20 cellular contexts compared by ENCODE assay signal in the genomic region with DNA sequence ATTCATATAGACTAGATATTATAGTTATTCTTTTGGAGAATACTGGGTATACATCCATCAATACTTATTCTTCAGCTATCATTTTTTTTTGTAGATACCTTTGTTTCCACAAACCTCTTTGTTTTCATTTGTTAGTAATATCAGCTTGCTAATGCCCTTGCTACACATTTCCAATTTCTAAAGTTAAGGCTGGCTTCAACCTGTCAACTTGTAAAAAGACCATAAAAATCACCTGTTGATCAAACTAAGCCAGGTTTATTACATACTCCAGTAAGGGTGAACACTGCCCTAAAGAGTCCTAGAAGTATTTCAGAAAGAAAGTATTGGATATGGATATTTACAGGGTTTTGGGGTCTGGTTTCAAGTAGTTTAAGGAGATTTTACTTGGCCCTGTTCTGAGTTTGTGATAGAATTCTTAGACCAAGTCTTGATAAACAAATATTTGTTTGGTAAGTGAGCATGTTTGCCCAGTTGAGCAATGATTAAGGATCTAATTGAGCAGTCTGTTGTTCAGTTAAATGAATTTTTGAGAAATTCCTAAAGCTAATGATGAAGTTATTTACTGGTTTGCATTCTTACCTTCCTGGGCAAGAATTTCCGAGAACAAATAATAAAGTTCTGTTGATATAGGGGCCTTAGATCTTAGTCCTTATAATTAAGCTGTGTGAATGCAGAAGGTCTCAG. TPM values are rescaled to one million over a fixed set of nuclear protein-coding genes. Genes with fewer than 3 reads are reported as not detected.
"Had no signal": no experiment of that assay in that cellular context is flagged by ENCODE, and none has a peak within 500 bp of the region (broad histone marks: within the 10 kb centered on the region; RNA-seq: fewer than 3 reads in every experiment).

No MANE protein-coding gene starts in this region.

- H3K27ac Mint-ChIP-seq: activated CD4-positive, alpha-beta T cell treated with anti-CD3 and anti-CD28 coated beads, Interleukin-2, amount 10 ng/mL, durations not matched to agents 24 days and 14 days; activated CD8-positive, alpha-beta T cell treated with anti-CD3 and anti-CD28 coated beads, Interleukin-2, amount 10 ng/mL, durations not matched to agents 7 days and 5 days; activated naive CD8-positive, alpha-beta T cell; activated T-cell treated with anti-CD3 and anti-CD28 coated beads, Interleukin-2, amount 50 U/mL, for 72 hours; brain; memory B cell; naive thymus-derived CD8-positive, alpha-beta T cell; T-helper 17 cell; WTC11 had no signal

- H3K9me3 Mint-ChIP-seq: activated CD4-positive, alpha-beta T cell treated with anti-CD3 and anti-CD28 coated beads, Interleukin-2, amount 10 ng/mL, durations not matched to agents 24 days and 14 days; activated T-cell treated with anti-CD3 and anti-CD28 coated beads, Interleukin-2, amount 50 U/mL, for 72 hours; brain; effector memory CD8-positive, alpha-beta T cell; memory B cell; naive thymus-derived CD8-positive, alpha-beta T cell; WTC11 had no signal

- H3K27me3 Mint-ChIP-seq: activated CD4-positive, alpha-beta T cell treated with anti-CD3 and anti-CD28 coated beads, Interleukin-2, amount 10 ng/mL, durations not matched to agents 24 days and 14 days; activated naive CD8-positive, alpha-beta T cell; brain; effector memory CD8-positive, alpha-beta T cell; memory B cell; naive thymus-derived CD8-positive, alpha-beta T cell; T-helper 17 cell had no signal

- H3K36me3 Mint-ChIP-seq: brain, WTC11 had no signal

- ATAC-seq: activated CD8-positive, alpha-beta T cell treated with anti-CD3 and anti-CD28 coated beads, Interleukin-2, amount 10 ng/mL, durations not matched to agents 7 days and 5 days; activated T-cell treated with anti-CD3 and anti-CD28 coated beads, Interleukin-2, amount 50 U/mL, for 72 hours; effector memory CD8-positive, alpha-beta T cell; naive thymus-derived CD8-positive, alpha-beta T cell; T-helper 17 cell; WTC11 had no signal

- H3K4me3 Mint-ChIP-seq: activated CD4-positive, alpha-beta T cell treated with anti-CD3 and anti-CD28 coated beads, Interleukin-2, amount 10 ng/mL, durations not matched to agents 24 days and 14 days; activated CD8-positive, alpha-beta T cell treated with anti-CD3 and anti-CD28 coated beads, Interleukin-2, amount 10 ng/mL, durations not matched to agents 7 days and 5 days; activated naive CD8-positive, alpha-beta T cell; activated T-cell treated with anti-CD3 and anti-CD28 coated beads, Interleukin-2, amount 50 U/mL, for 72 hours; brain; effector memory CD8-positive, alpha-beta T cell; memory B cell; naive thymus-derived CD8-positive, alpha-beta T cell; T-helper 17 cell; WTC11 had no signal

- DNase-seq: activated CD4-positive, alpha-beta T cell treated with anti-CD3 and anti-CD28 coated beads, Interleukin-2, amount 10 ng/mL, durations not matched to agents 24 days and 14 days; activated CD8-positive, alpha-beta memory T cell treated with anti-CD3 and anti-CD28 coated beads, Interleukin-2, amount 50 U/mL, for 48 hours; activated CD8-positive, alpha-beta T cell treated with anti-CD3 and anti-CD28 coated beads, Interleukin-2, amount 10 ng/mL, durations not matched to agents 7 days and 5 days; activated gamma-delta T cell; activated T-cell treated with anti-CD3 and anti-CD28 coated beads, Interleukin-2, amount 50 U/mL, for 72 hours; amygdala; effector memory CD8-positive, alpha-beta T cell; foreskin melanocyte; head of caudate nucleus; naive thymus-derived CD8-positive, alpha-beta T cell; stimulated activated CD4-positive, alpha-beta T cell treated with anti-CD3 and anti-CD28 coated beads, Interleukin-4, amount 100 ng/mL, for 24 hours; stimulated activated naive CD4-positive, alpha-beta T cell; T-helper 17 cell had no signal

RNA-seq across cellular contexts. Expression of gene LRTM2, which starts 52.8 kb away (rescaled TPM):
- total RNA-seq: activated CD8-positive, alpha-beta T cell treated with anti-CD3 and anti-CD28 coated beads, Interleukin-2, amount 10 ng/mL, durations not matched to agents 7 days and 5 days; fibroblast of lung; mucosa of gallbladder; skeletal muscle tissue; T-helper 17 cell had no signal
- polyA plus RNA-seq: fibroblast of lung; naive thymus-derived CD8-positive, alpha-beta T cell had no signal
